In genomic region chr13:100089633-100090032, GRCh38 we compare ENCODE assay signal across 7 cellular contexts. TPM values are rescaled to one million over a fixed set of nuclear protein-coding genes. Genes with fewer than 3 reads are reported as not detected.
DNase-seq lines count a peak whose midpoint lies in the region; ATAC-seq, FAIRE-seq and TF ChIP-seq lines count a peak whose summit lies in the region.

No MANE protein-coding gene starts in this region.

- H3K4me1 ChIP-seq in GM23338 (ENCODE audit: insufficient read depth), result peaks cover 22% of the 10 kb centered on the region
- H3K4me1 ChIP-seq in Peyer's patch, result peaks cover 0 to 16% (median 3%) of the 10 kb centered on the region in 4 donors
- H3K4me1 ChIP-seq in endothelial cell of umbilical vein (ENCODE audit: control insufficient read depth, extremely low read depth, insufficient read depth, low read length), result peaks cover 8% of the 10 kb centered on the region
- peaks cover 28% of the 10 kb centered on the region for H3K4me1 ChIP-seq in neuron (ENCODE audit: insufficient read depth, low read length)

- H3K4me1 Mint-ChIP-seq in GM23338, result peaks cover 22% of the 10 kb centered on the region

- peaks cover 38% of the 10 kb centered on the region for H3K36me3 Mint-ChIP-seq in GM23338 (ENCODE audit: low read depth)

- peaks cover 4% of the 10 kb centered on the region; the same call in 1 of the 2 replicates for H3F3A ChIP-seq in GM23338 (replicated peaks; ENCODE audit: low read depth)

- H3K9me3 ChIP-seq in Peyer's patch, result no peaks in the 10 kb centered on the region
- H3K9me3 ChIP-seq in endothelial cell of umbilical vein (replicated peaks; ENCODE audit: control insufficient read depth, insufficient read depth, low read length), result no peaks in the 10 kb centered on the region
- no peaks in the 10 kb centered on the region for H3K9me3 ChIP-seq in neuron (ENCODE audit: low read length)

- TF ChIP-seq CTCF in GM12875 (IDR thresholded peaks at IDR 0.05; ENCODE audit: borderline replicate concordance, insufficient read depth, low read depth, low read length), result no peak
- no peak for TF ChIP-seq CTCF in GM23338 (conservative IDR thresholded peaks at IDR 0.05; ENCODE audit: low read depth in 2 of 2)
- no peak for TF ChIP-seq CTCF in Peyer's patch (IDR thresholded peaks at IDR 0.05)
- TF ChIP-seq CTCF in endothelial cell of umbilical vein (IDR thresholded peaks at IDR 0.05; ENCODE audit: extremely low read depth in 1 of 2, insufficient read depth in 1 of 2, low read depth in 1 of 2, low read length in 2 of 2), result no peak

- H3K79me2 ChIP-seq in GM23338 (replicated peaks; ENCODE audit: insufficient read depth) (peaks cover 69% of the 10 kb centered on the region), endothelial cell of umbilical vein (ENCODE audit: control insufficient read depth, insufficient read depth, low read length) (peaks cover 14% of the 10 kb centered on the region)

- POLR2A ChIA-PET in endothelial cell of umbilical vein (lab: Charles Lee), result no interaction called here

- peak overlapping the region; percentile 37; the same call in 1 of the 2 replicates for H3K27ac Mint-ChIP-seq in GM23338

- peaks cover 28% of the 10 kb centered on the region for H4K20me1 ChIP-seq in GM23338 (replicated peaks; ENCODE audit: insufficient read depth)
- no peaks in the 10 kb centered on the region for H4K20me1 ChIP-seq in endothelial cell of umbilical vein (replicated peaks; ENCODE audit: control insufficient read depth, extremely low read depth, insufficient read depth, low read length)

- DNase-seq in GM23338 (ENCODE audit: low spot score), result no peak
- no peak for DNase-seq in Peyer's patch
- DNase-seq in endothelial cell of umbilical vein (ENCODE audit: low read depth, low spot score), result peak; percentile 51
- DNase-seq in NCI-H1436 treated with DMSO at 0.1 percent for 48 hours (lab: John Stamatoyannopoulos, UW), result no peak
- no peak for DNase-seq in HuH-7 (ENCODE audit: low spot score)

- no peak overlapping the region for H2AFZ ChIP-seq in GM23338
- H2AFZ ChIP-seq in endothelial cell of umbilical vein (ENCODE audit: low read depth, low read length), result peak overlapping the region; percentile 81
- H2AFZ ChIP-seq in neuron (ENCODE audit: low read depth, low read length), result peak overlapping the region; percentile 31

- H3K27me3 ChIP-seq in GM23338 (ENCODE audit: insufficient read depth) (no peaks in the 10 kb centered on the region), Peyer's patch (no peaks in the 10 kb centered on the region), endothelial cell of umbilical vein (ENCODE audit: control insufficient read depth in 2 of 2, insufficient read depth in 2 of 2, low read length in 2 of 2) (no peaks in the 10 kb centered on the region), neuron (ENCODE audit: insufficient read depth, low read length) (no peaks in the 10 kb centered on the region)

- H3K9me1 ChIP-seq in endothelial cell of umbilical vein (replicated peaks; ENCODE audit: control insufficient read depth, extremely low read depth, insufficient read depth, low read length), result no peaks in the 10 kb centered on the region

- H3K27ac ChIP-seq in GM23338 (ENCODE audit: low read depth) (no peak overlapping the region), Peyer's patch (peak overlapping the region; percentile 51 to 79 (median 72)), endothelial cell of umbilical vein (ENCODE audit: insufficient read depth, low read depth, low read length) (peak overlapping the region; percentile 43)

- TF ChIP-seq POLR2A in Peyer's patch (IDR thresholded peaks at IDR 0.05), result no peak
- no peak for TF ChIP-seq POLR2A in endothelial cell of umbilical vein (IDR thresholded peaks at IDR 0.05; ENCODE audit: low read depth, low read length)

- peaks cover 9% of the 10 kb centered on the region; the same call in 1 of the 2 replicates for H3K36me3 ChIP-seq in GM23338 (ENCODE audit: insufficient read depth)
- H3K36me3 ChIP-seq in Peyer's patch, result no peaks in the 10 kb centered on the region
- no peaks in the 10 kb centered on the region for H3K36me3 ChIP-seq in endothelial cell of umbilical vein (ENCODE audit: control insufficient read depth in 2 of 2, extremely low read depth in 1 of 2, insufficient read depth in 2 of 2, low read length in 2 of 2)
- peaks cover 4% of the 10 kb centered on the region for H3K36me3 ChIP-seq in neuron (ENCODE audit: insufficient read depth, low read length)

- dilution Hi-C loops in endothelial cell of umbilical vein (cut with MboI; ENCODE audit: extremely low pct_ligation_motif_present, low sequenced_read_pairs), result no loop called here

- TSS peak; percentile 44 for BruUV-seq in endothelial cell of umbilical vein (replicated peaks; lab: Mats Ljungman, UMichigan)

- peak overlapping the region; percentile 96 for H3K4me2 ChIP-seq in GM23338
- H3K4me2 ChIP-seq in endothelial cell of umbilical vein (ENCODE audit: insufficient read depth, low read length), result peak overlapping the region; percentile 95

- peak overlapping the region; percentile 92 for H3K4me3 Mint-ChIP-seq in GM23338

- intact Hi-C loops in endothelial cell of umbilical vein (cut with micrococcal nuclease), result loop anchor here (1.0 to 2.0 kb wide), 6 partner anchors 11 to 425 kb away; no protein-coding TSS in a partner anchor

- peaks cover 4% of the 10 kb centered on the region for H3K27me3 Mint-ChIP-seq in GM23338 (ENCODE audit: insufficient read depth, low read depth, poor library complexity)

- no peaks in the 10 kb centered on the region for H3K9me3 Mint-ChIP-seq in GM23338

- no peaks in the 10 kb centered on the region for H3K9me2 ChIP-seq in GM23338 (ENCODE audit: insufficient read depth)

- FAIRE-seq in endothelial cell of umbilical vein (lab: Jason Lieb, UNC), result peak; percentile 37

- H3K4me3 ChIP-seq in GM12875 (ENCODE audit: low read depth, low read length), result peak overlapping the region; percentile 90
- peak overlapping the region; percentile 97 for H3K4me3 ChIP-seq in GM23338
- H3K4me3 ChIP-seq in Peyer's patch, result peak overlapping the region; percentile 86 to 92 (median 88)
- H3K4me3 ChIP-seq in endothelial cell of umbilical vein (replicated peaks in 1 of 3; ENCODE audit: insufficient read depth in 1 of 3, low read depth in 1 of 3, low read length in 3 of 3), result peak overlapping the region; percentile 56 to 82 (median 82)
- H3K4me3 ChIP-seq in neuron (ENCODE audit: low read length), result peak overlapping the region; percentile 89

- peak overlapping the region; percentile 79 for H3K9ac ChIP-seq in endothelial cell of umbilical vein (replicated peaks; ENCODE audit: extremely low read depth, insufficient read depth, low read length)

- CTCF ChIA-PET in endothelial cell of umbilical vein (lab: Charles Lee), result interaction anchor here (0.6 to 2.4 kb wide), 6 partner anchors 9 to 146 kb away, joined by 3 to 16 read pairs (median 3); no protein-coding TSS in a partner anchor

- ATAC-seq in GM23338, result no peak

TF ChIP-seq in GM23338, 12 proteins besides CTCF, POLR2A, EP300 and RAD21 (continues in another document):
- no peak for TF ChIP-seq ZNF114 (CRISPR knock-in tag; IDR thresholded peaks at IDR 0.05)
- no peak for TF ChIP-seq ZNF331 (CRISPR knock-in tag; IDR thresholded peaks at IDR 0.05; ENCODE audit: low read depth)
- no peak for TF ChIP-seq NANOG (IDR thresholded peaks at IDR 0.05; ENCODE audit: borderline replicate concordance)
- no peak for TF ChIP-seq CREB1 (CRISPR knock-in tag; IDR thresholded peaks at IDR 0.05; ENCODE audit: low read depth)
- TF ChIP-seq EZH2phosphoT487 (IDR thresholded peaks at IDR 0.05; ENCODE audit: unreplicated experiment), result no peak
- no peak for TF ChIP-seq ETS1 (IDR thresholded peaks at IDR 0.05)
- no peak for TF ChIP-seq STAT1 (IDR thresholded peaks at IDR 0.05; ENCODE audit: unreplicated experiment)

TF ChIP-seq in endothelial cell of umbilical vein, 7 proteins besides CTCF, POLR2A, EP300 and RAD21:
- TF ChIP-seq POLR2AphosphoS5 (IDR thresholded peaks at IDR 0.05; ENCODE audit: insufficient read depth, low read depth, low read length), result no peak
- no peak for TF ChIP-seq EZH2 (IDR thresholded peaks at IDR 0.05; ENCODE audit: borderline replicate concordance, low read depth, low read length, severe bottlenecking)
- TF ChIP-seq MAX (IDR thresholded peaks at IDR 0.05; ENCODE audit: insufficient read depth, insufficient read length), result no peak
- TF ChIP-seq JUN (IDR thresholded peaks at IDR 0.05; ENCODE audit: borderline replicate concordance, insufficient read depth, insufficient read length, low read depth), result no peak

RNA-seq across cellular contexts. Expression of gene PCCA, which starts 0.7 kb away (rescaled TPM):
- 46.6 and 75.7 TPM in 2 replicates for total RNA-seq in GM23338 (2014; rRNA removed; shearing (Covaris generic))
- 35.3 and 41.9 TPM in 2 replicates for polyA plus RNA-seq in GM23338 (2016; fragmentation: Nextera tagmentation; extraction: Ambion mirVana)
- 10 to 100 TPM; 46.9 to 66.0 (median 49.4) TPM for total RNA-seq in Peyer's patch
- 19.8 and 20.2 TPM in 2 replicates for total RNA-seq in endothelial cell of umbilical vein
- 5.1 and 5.7 TPM in 2 replicates for polyA plus RNA-seq in endothelial cell of umbilical vein
- polyA plus RNA-seq in endothelial cell of umbilical vein (2011; cell fraction: cytosol; rRNA removed), result 6.2 and 7.5 TPM in 2 replicates
- 17.1 and 23.7 TPM in 2 replicates for polyA plus RNA-seq in endothelial cell of umbilical vein (2011; cell fraction: nucleus; rRNA removed)
- 16.4 and 18.1 TPM in 2 replicates for polyA plus RNA-seq in endothelial cell of umbilical vein (2012)
- polyA minus RNA-seq in endothelial cell of umbilical vein, result 16.6 and 30.2 TPM in 2 replicates
- 6.2 TPM for polyA minus RNA-seq in endothelial cell of umbilical vein (2011; cell fraction: cytosol; rRNA and poly(A)+ RNA removed)
- 44.4 and 67.0 TPM in 2 replicates for polyA minus RNA-seq in endothelial cell of umbilical vein (2011; cell fraction: nucleus; rRNA and poly(A)+ RNA removed)
